In the genomic region with DNA sequence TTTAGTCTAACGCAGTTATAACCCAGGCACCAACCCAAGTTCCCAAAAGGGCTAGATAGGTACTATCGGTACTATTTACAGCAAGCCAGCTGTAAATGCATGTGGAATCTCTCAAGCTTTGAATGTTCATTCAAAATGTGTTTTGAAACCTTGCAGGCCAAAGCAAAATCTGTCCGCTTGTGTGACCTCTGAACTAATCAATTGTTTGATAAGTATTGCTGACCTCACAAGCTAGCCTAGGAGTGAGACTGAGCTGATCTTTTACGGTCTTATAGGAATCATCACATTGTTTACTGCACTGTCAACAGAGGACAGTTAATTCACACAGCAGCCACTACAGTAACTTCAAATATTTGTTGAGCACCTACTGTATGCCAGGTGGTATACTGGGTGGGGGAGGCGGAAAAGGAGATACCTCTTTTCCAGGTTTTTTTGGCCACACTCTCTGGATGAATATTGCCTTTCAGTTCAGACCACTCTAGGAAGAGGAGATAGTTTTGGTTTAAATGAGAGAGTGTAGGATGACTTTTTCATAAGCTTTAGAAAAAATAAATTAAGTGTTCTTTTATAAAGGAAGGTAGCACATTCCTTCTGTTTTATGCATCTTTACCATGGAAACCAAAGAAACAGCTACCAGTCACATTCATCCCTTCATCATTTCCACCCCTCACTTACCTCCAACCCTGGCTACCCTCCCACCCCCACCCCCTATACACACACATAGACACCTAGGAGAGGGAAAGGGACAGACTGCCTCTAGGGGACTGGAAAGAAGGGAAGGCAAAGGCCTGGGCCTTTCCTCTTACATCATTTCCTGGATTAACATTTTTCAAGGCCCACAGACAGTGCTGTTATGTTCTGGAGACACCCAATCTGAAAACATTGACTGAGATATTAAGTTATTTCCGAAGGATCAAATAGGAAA, we compare ENCODE assay signal across 1 cellular context.
TF ChIP-seq lines count a peak whose summit lies in the region.

No MANE protein-coding gene starts in this region.

TF ChIP-seq in H1, 55 proteins besides CTCF, POLR2A, EP300 and RAD21:
- no peak for TF ChIP-seq HDAC2 (IDR thresholded peaks at IDR 0.05; ENCODE audit: borderline replicate concordance in 1 of 2, low read depth in 2 of 2, low read length in 2 of 2)
- no peak for TF ChIP-seq BCL11A (IDR thresholded peaks at IDR 0.05; ENCODE audit: low read depth in 2 of 2, low read length in 2 of 2)
- no peak for TF ChIP-seq RXRA (IDR thresholded peaks at IDR 0.05; ENCODE audit: insufficient read depth, low read depth, low read length)
- TF ChIP-seq JUND (IDR thresholded peaks at IDR 0.05; ENCODE audit: low read length), result no peak
- TF ChIP-seq RNF2 (IDR thresholded peaks at IDR 0.05; ENCODE audit: borderline replicate concordance, low read depth, low read length, missing control alignments, poor library complexity, severe bottlenecking), result no peak
- no peak for TF ChIP-seq RBBP5 (IDR thresholded peaks at IDR 0.05; ENCODE audit: borderline replicate concordance, low read depth, low read length)
- TF ChIP-seq CHD2 (IDR thresholded peaks at IDR 0.05; ENCODE audit: low read length), result no peak
- TF ChIP-seq SP1 (IDR thresholded peaks at IDR 0.05; ENCODE audit: low read depth, low read length), result no peak
- no peak for TF ChIP-seq MAX (IDR thresholded peaks at IDR 0.05)
- TF ChIP-seq SIN3A (conservative IDR thresholded peaks at IDR 0.05 in 1 of 2, IDR thresholded peaks at IDR 0.05 in 1 of 2; ENCODE audit: low read depth in 1 of 2, low read length in 2 of 2), result no peak
- TF ChIP-seq HDAC6 (IDR thresholded peaks at IDR 0.05; ENCODE audit: low read depth, low read length), result no peak
- no peak for TF ChIP-seq TCF12 (IDR thresholded peaks at IDR 0.05; ENCODE audit: low read depth, low read length)
- no peak for TF ChIP-seq FOSL1 (IDR thresholded peaks at IDR 0.05; ENCODE audit: insufficient read depth, low read depth, low read length)
